ENCODE assay signal across 9 cellular contexts in genomic region chr11:112128483-112129121, GRCh38. TPM values are rescaled to one million over a fixed set of nuclear protein-coding genes. Genes with fewer than 3 reads are reported as not detected.
DNase-seq lines count a peak whose midpoint lies in the region; ATAC-seq, FAIRE-seq and TF ChIP-seq lines count a peak whose summit lies in the region.
"Had no signal": no experiment of that assay in that cellular context is flagged by ENCODE, and none has a peak within 500 bp of the region (broad histone marks: within the 10 kb centered on the region; RNA-seq: fewer than 3 reads in every experiment).

No MANE protein-coding gene starts in this region.

- DNase-seq in BE2C (peak; percentile 64), NCI-H187 treated with DMSO at 0.1 percent for 48 hours (lab: John Stamatoyannopoulos, UW) (peak; percentile 80), K562 (ENCODE audit: extremely low read depth in 1 of 4, low spot score in 3 of 4) (peak in 1 of 4 experiments; percentile 14), medulla oblongata (ENCODE audit: extremely low spot score) (peak; percentile 57), T-helper 2 cell (no peak), SKM-1 (lab: John Stamatoyannopoulos, UW; ENCODE audit: unreplicated experiment) (no peak), vagina (ENCODE audit: extremely low spot score in 2 of 2) (no peak)
- DNase-seq in stimulated activated naive CD4-positive, alpha-beta T cell treated with Interleukin-2 at 50 U/mL for 16 hours (lab: John Stamatoyannopoulos, UW), result no peak

- TF ChIP-seq POLR2A in K562 (conservative IDR thresholded peaks at IDR 0.05), result no peak
- TF ChIP-seq POLR2A in vagina (IDR thresholded peaks at IDR 0.05), result no peak

- H3K9me1 ChIP-seq in K562 (ENCODE audit: control insufficient read depth, insufficient read depth, low read length), result no peaks in the 10 kb centered on the region

- CTCF ChIA-PET in K562 (lab: Yijun Ruan, JAX; ENCODE audit: low intra/inter-chr PET ratio), result no interaction called here

- ATAC-seq in K562, result no peak

- in situ Hi-C loops in K562 (cut with MboI), result no loop called here

- TF ChIP-seq EP300 in K562 (IDR thresholded peaks at IDR 0.05; ENCODE audit: low read length), result no peak

- H3K4me1 ChIP-seq in BE2C (peaks cover 3% of the 10 kb centered on the region; the same call in 1 of the 2 replicates), K562 (replicated peaks in 1 of 2; ENCODE audit: control insufficient read depth in 2 of 2, insufficient read depth in 2 of 2, low read length in 2 of 2) (no peaks in the 10 kb centered on the region), vagina (peaks cover 12% of the 10 kb centered on the region)

- H3K79me2 ChIP-seq in K562 (ENCODE audit: control insufficient read depth, insufficient read depth, low read length), result no peaks in the 10 kb centered on the region

- FAIRE-seq in K562 (lab: Jason Lieb, UNC), result no peak
- FAIRE-seq: frontal cortex had no signal

- no TSS peak for BruUV-seq in K562 (replicated peaks; lab: Mats Ljungman, UMichigan)

- no peak overlapping the region for H3K27ac ChIP-seq in K562 (ENCODE audit: extremely low read depth, low read depth, low read length)
- H3K27ac ChIP-seq in vagina, result no peak overlapping the region

- H4K20me1 ChIP-seq in K562 (replicated peaks; ENCODE audit: control insufficient read depth, insufficient read depth, low read length), result no peaks in the 10 kb centered on the region

- H3K9ac ChIP-seq in K562 (ENCODE audit: insufficient read depth in 1 of 2, low read depth in 2 of 2, low read length in 2 of 2), result no peak overlapping the region

- no peak overlapping the region for H3K4me2 ChIP-seq in K562 (ENCODE audit: insufficient read depth, low read length)

- H3K9me3 ChIP-seq in BE2C (no peaks in the 10 kb centered on the region), K562 (replicated peaks; ENCODE audit: control insufficient read depth, insufficient read depth, low read depth, low read length) (no peaks in the 10 kb centered on the region), vagina (no peaks in the 10 kb centered on the region)

- intact Hi-C loops in K562 (cut with micrococcal nuclease), result no loop called here
- intact Hi-C loops in vagina (cut with DNase I), result no loop called here

- TF ChIP-seq CTCF in BE2C (IDR thresholded peaks at IDR 0.05; ENCODE audit: low read depth, low read length), result no peak
- TF ChIP-seq CTCF in K562 (IDR thresholded peaks at IDR 0.05 in 2 of 3, conservative IDR thresholded peaks at IDR 0.05 in 1 of 3; ENCODE audit: insufficient read depth in 2 of 3, low read depth in 1 of 3, low read length in 3 of 3), result no peak
- TF ChIP-seq CTCF in vagina (IDR thresholded peaks at IDR 0.05), result no peak

- no peaks in the 10 kb centered on the region for H3K27me3 ChIP-seq in BE2C
- H3K27me3 ChIP-seq in K562 (ENCODE audit: control insufficient read depth in 2 of 2, insufficient read depth in 2 of 2, low read length in 2 of 2), result no peaks in the 10 kb centered on the region
- H3K27me3 ChIP-seq in vagina, result no peaks in the 10 kb centered on the region

- no peak overlapping the region for H2AFZ ChIP-seq in K562 (ENCODE audit: low read depth, low read length)

- H3K36me3 ChIP-seq in BE2C (no peaks in the 10 kb centered on the region), K562 (ENCODE audit: control insufficient read depth, insufficient read depth, low read length) (no peaks in the 10 kb centered on the region), vagina (no peaks in the 10 kb centered on the region)

- H3K4me3 ChIP-seq in BE2C (ENCODE audit: low read depth, low read length), result no peak overlapping the region
- no peak overlapping the region for H3K4me3 ChIP-seq in K562
- H3K4me3 ChIP-seq in vagina, result no peak overlapping the region

- no peak for TF ChIP-seq RAD21 in K562 (CRISPR knock-in tag; conservative IDR thresholded peaks at IDR 0.05 in 1 of 2, IDR thresholded peaks at IDR 0.05 in 1 of 2)

- 10% methylated on average over 3 of the region's 3 CpGs for WGBS in K562 (ENCODE audit: insufficient coverage, low coverage, missing lambda C conversion rate)

- POLR2A ChIA-PET in K562 (lab: Yijun Ruan, JAX), result no interaction called here

RNA-seq across cellular contexts. Expression of gene IL18, which starts 35.3 kb away (rescaled TPM):
- polyA plus RNA-seq in BE2C (2012; ENCODE audit: insufficient read depth, insufficient read length, low read depth), result not detected
- 1.2 and 1.8 TPM in 2 replicates for total RNA-seq in K562 (2011; cell fraction: chromatin; rRNA removed; ENCODE audit: low replicate concordance)
- not detected in 2 replicates for total RNA-seq in K562 (2011; cell fraction: nucleolus; rRNA removed)
- 0.95 and 2.7 TPM in 2 replicates for total RNA-seq in K562 (2011; cell fraction: nucleoplasm; rRNA removed)
- total RNA-seq in K562 (2014; rRNA removed), result 3.3 and 5.4 TPM in 2 replicates
- total RNA-seq in K562 (2014; rRNA removed; fragmentation: Illumina TruSeq; extraction: Trizol), result 7.9 and 9.0 TPM in 2 replicates
- 7.4 and 8.0 TPM in 2 replicates for total RNA-seq in K562 (2015; rRNA removed; fragmentation: Illumina TruSeq; extraction: Trizol)
- 3.5 and 6.0 TPM in 2 replicates for total RNA-seq in K562 (2021)
- 2.2 and 4.1 TPM in 2 replicates for polyA plus RNA-seq in K562 (2011; rRNA removed)
- polyA plus RNA-seq in K562 (2011; cell fraction: cytosol; rRNA removed), result 1.1 and 1.9 TPM in 2 replicates
- polyA plus RNA-seq in K562 (2011; cell fraction: nucleus; rRNA removed), result 0.62 and 1.1 TPM in 2 replicates
- polyA plus RNA-seq in K562 (2012), result 8.1 and 30.0 TPM in 2 replicates
- 10.0 TPM in 2 replicates for polyA plus RNA-seq in K562 (2014; fragmentation: Illumina TruSeq; extraction: Trizol)
- 1 to 10 TPM; 5.9 to 6.1 TPM for polyA plus RNA-seq in K562 (2014; fragmentation: Nextera tagmentation; extraction: Ambion mirVana)
- 7.4 and 8.9 TPM in 2 replicates for polyA plus RNA-seq in K562 (2014; rRNA removed)
- 1.2 and 1.6 TPM in 2 replicates for polyA minus RNA-seq in K562 (2011; rRNA and poly(A)+ RNA removed)
- not detected in 2 replicates for polyA minus RNA-seq in K562 (2011; cell fraction: cytosol; rRNA and poly(A)+ RNA removed)
- polyA minus RNA-seq in K562 (2011; cell fraction: nucleus; rRNA and poly(A)+ RNA removed), result 0.81 and 1.1 TPM in 2 replicates
- total RNA-seq in vagina, result 48.6 TPM

RNA-seq across cellular contexts. Expression of gene TEX12, which starts 38.6 kb away (rescaled TPM):
- polyA plus RNA-seq in BE2C (2012; ENCODE audit: insufficient read depth, insufficient read length, low read depth), result not detected
- total RNA-seq in K562 (2011; cell fraction: chromatin; rRNA removed; ENCODE audit: low replicate concordance), result 0.39 and 0.44 TPM in 2 replicates
- 0.53 TPM in 1 of 2 replicates, not detected in the other for total RNA-seq in K562 (2011; cell fraction: nucleolus; rRNA removed)
- 0.37 TPM in 1 of 2 replicates, not detected in the other for total RNA-seq in K562 (2011; cell fraction: nucleoplasm; rRNA removed)
- total RNA-seq in K562 (2014; rRNA removed) (0.65 TPM in 1 of 2 replicates, not detected in the other), K562 (2014; rRNA removed; fragmentation: Illumina TruSeq; extraction: Trizol) (0.73 and 1.0 TPM in 2 replicates), K562 (2015; rRNA removed; fragmentation: Illumina TruSeq; extraction: Trizol) (0.45 and 0.91 TPM in 2 replicates), K562 (2021) (0.31 and 0.62 TPM in 2 replicates), vagina (not detected)
- polyA plus RNA-seq in K562 (2011; rRNA removed) (0.10 and 0.28 TPM in 2 replicates), K562 (2014; fragmentation: Illumina TruSeq; extraction: Trizol) (0.39 and 0.61 TPM in 2 replicates), K562 (2014; fragmentation: Nextera tagmentation; extraction: Ambion mirVana) (1 to 10 TPM; 1.4 to 2.3 TPM), K562 (2014; rRNA removed) (0.20 and 0.28 TPM in 2 replicates)
- polyA plus RNA-seq in K562 (2011; cell fraction: cytosol; rRNA removed), result not detected in 2 replicates
- polyA plus RNA-seq in K562 (2011; cell fraction: nucleus; rRNA removed), result not detected in 2 replicates
- 0.17 TPM in 1 of 2 replicates, not detected in the other for polyA plus RNA-seq in K562 (2012)
- not detected in 2 replicates for polyA minus RNA-seq in K562 (2011; rRNA and poly(A)+ RNA removed)
- polyA minus RNA-seq in K562 (2011; cell fraction: cytosol; rRNA and poly(A)+ RNA removed), result not detected in 2 replicates
- polyA minus RNA-seq in K562 (2011; cell fraction: nucleus; rRNA and poly(A)+ RNA removed), result not detected in 2 replicates
- total RNA-seq: frontal cortex had no signal

RNA-seq across cellular contexts. Expression of gene SDHD, which starts 41.9 kb away (rescaled TPM):
- polyA plus RNA-seq in BE2C (2012; ENCODE audit: insufficient read depth, insufficient read length, low read depth), result 194 TPM
- total RNA-seq in K562 (2011; cell fraction: chromatin; rRNA removed; ENCODE audit: low replicate concordance), result 36.9 and 54.3 TPM in 2 replicates
- total RNA-seq in K562 (2011; cell fraction: nucleolus; rRNA removed), result 66.0 and 67.4 TPM in 2 replicates
- total RNA-seq in K562 (2011; cell fraction: nucleoplasm; rRNA removed), result 67.2 and 80.8 TPM in 2 replicates
- total RNA-seq in K562 (2014; rRNA removed) (117 and 150 TPM in 2 replicates), K562 (2014; rRNA removed; fragmentation: Illumina TruSeq; extraction: Trizol) (239 and 242 TPM in 2 replicates), K562 (2015; rRNA removed; fragmentation: Illumina TruSeq; extraction: Trizol) (156 and 174 TPM in 2 replicates), K562 (2021) (176 and 197 TPM in 2 replicates), vagina (121 TPM)
- polyA plus RNA-seq in K562 (2011; rRNA removed) (276 and 303 TPM in 2 replicates), K562 (2014; fragmentation: Illumina TruSeq; extraction: Trizol) (201 and 215 TPM in 2 replicates), K562 (2014; fragmentation: Nextera tagmentation; extraction: Ambion mirVana) (1,000 to 10,000 TPM; 1,105 to 1,225 TPM), K562 (2014; rRNA removed) (215 and 243 TPM in 2 replicates)
- 544 and 575 TPM in 2 replicates for polyA plus RNA-seq in K562 (2011; cell fraction: cytosol; rRNA removed)
- polyA plus RNA-seq in K562 (2011; cell fraction: nucleus; rRNA removed), result 122 and 139 TPM in 2 replicates
- 150 and 211 TPM in 2 replicates for polyA plus RNA-seq in K562 (2012)
- polyA minus RNA-seq in K562 (2011; rRNA and poly(A)+ RNA removed), result 281 and 364 TPM in 2 replicates
- 120 and 142 TPM in 2 replicates for polyA minus RNA-seq in K562 (2011; cell fraction: cytosol; rRNA and poly(A)+ RNA removed)
- 27.1 and 46.9 TPM in 2 replicates for polyA minus RNA-seq in K562 (2011; cell fraction: nucleus; rRNA and poly(A)+ RNA removed)

RNA-seq across cellular contexts. Expression of gene TIMM8B, which starts 42.0 kb away (rescaled TPM):
- polyA plus RNA-seq in BE2C (2012; ENCODE audit: insufficient read depth, insufficient read length, low read depth), result 380 TPM
- 15.0 and 19.8 TPM in 2 replicates for total RNA-seq in K562 (2011; cell fraction: chromatin; rRNA removed; ENCODE audit: low replicate concordance)
- 27.7 and 34.7 TPM in 2 replicates for total RNA-seq in K562 (2011; cell fraction: nucleolus; rRNA removed)
- 27.4 and 37.3 TPM in 2 replicates for total RNA-seq in K562 (2011; cell fraction: nucleoplasm; rRNA removed)
- total RNA-seq in K562 (2014; rRNA removed) (145 and 209 TPM in 2 replicates), K562 (2014; rRNA removed; fragmentation: Illumina TruSeq; extraction: Trizol) (108 and 117 TPM in 2 replicates), K562 (2015; rRNA removed; fragmentation: Illumina TruSeq; extraction: Trizol) (106 and 117 TPM in 2 replicates), K562 (2021) (104 and 113 TPM in 2 replicates), vagina (43.0 TPM)
- polyA plus RNA-seq in K562 (2011; rRNA removed) (124 and 175 TPM in 2 replicates), K562 (2014; fragmentation: Illumina TruSeq; extraction: Trizol) (95.8 and 105 TPM in 2 replicates), K562 (2014; fragmentation: Nextera tagmentation; extraction: Ambion mirVana) (100 to 1,000 TPM; 325 to 338 TPM), K562 (2014; rRNA removed) (200 and 208 TPM in 2 replicates)
- polyA plus RNA-seq in K562 (2011; cell fraction: cytosol; rRNA removed), result 126 and 165 TPM in 2 replicates
- 89.6 and 91.5 TPM in 2 replicates for polyA plus RNA-seq in K562 (2011; cell fraction: nucleus; rRNA removed)
- polyA plus RNA-seq in K562 (2012), result 85.4 and 177 TPM in 2 replicates
- polyA minus RNA-seq in K562 (2011; rRNA and poly(A)+ RNA removed), result 41.4 and 45.7 TPM in 2 replicates
- 14.5 and 20.1 TPM in 2 replicates for polyA minus RNA-seq in K562 (2011; cell fraction: cytosol; rRNA and poly(A)+ RNA removed)
- 17.5 and 27.4 TPM in 2 replicates for polyA minus RNA-seq in K562 (2011; cell fraction: nucleus; rRNA and poly(A)+ RNA removed)

RNA-seq across cellular contexts. Expression of gene BCO2, which starts 46.7 kb away (rescaled TPM):
- 4.9 TPM for polyA plus RNA-seq in BE2C (2012; ENCODE audit: insufficient read depth, insufficient read length, low read depth)
- 0.83 and 5.0 TPM in 2 replicates for total RNA-seq in K562 (2011; cell fraction: chromatin; rRNA removed; ENCODE audit: low replicate concordance)
- total RNA-seq in K562 (2011; cell fraction: nucleolus; rRNA removed), result 0.17 and 1.4 TPM in 2 replicates
- total RNA-seq in K562 (2011; cell fraction: nucleoplasm; rRNA removed), result 1.4 and 3.3 TPM in 2 replicates
- total RNA-seq in K562 (2014; rRNA removed) (0.69 TPM in 1 of 2 replicates, not detected in the other), K562 (2014; rRNA removed; fragmentation: Illumina TruSeq; extraction: Trizol) (0.54 and 1.0 TPM in 2 replicates), K562 (2015; rRNA removed; fragmentation: Illumina TruSeq; extraction: Trizol) (0.91 and 1.4 TPM in 2 replicates), K562 (2021) (0.42 and 0.60 TPM in 2 replicates), vagina (11.0 TPM)
- polyA plus RNA-seq in K562 (2011; rRNA removed) (0.52 and 0.58 TPM in 2 replicates), K562 (2014; fragmentation: Illumina TruSeq; extraction: Trizol) (0.31 and 0.61 TPM in 2 replicates), K562 (2014; fragmentation: Nextera tagmentation; extraction: Ambion mirVana) (under 1 TPM; 0.21 to 0.24 TPM), K562 (2014; rRNA removed) (0.64 and 0.90 TPM in 2 replicates)
- polyA plus RNA-seq in K562 (2011; cell fraction: cytosol; rRNA removed), result 0.09 and 0.15 TPM in 2 replicates
- polyA plus RNA-seq in K562 (2011; cell fraction: nucleus; rRNA removed), result 0.82 and 2.4 TPM in 2 replicates
- 0.18 and 1.1 TPM in 2 replicates for polyA plus RNA-seq in K562 (2012)
- polyA minus RNA-seq in K562 (2011; rRNA and poly(A)+ RNA removed), result 0.35 and 2.0 TPM in 2 replicates
- polyA minus RNA-seq in K562 (2011; cell fraction: cytosol; rRNA and poly(A)+ RNA removed), result not detected in 2 replicates
- polyA minus RNA-seq in K562 (2011; cell fraction: nucleus; rRNA and poly(A)+ RNA removed), result 0.40 and 1.3 TPM in 2 replicates

Comparison
In these comparisons a context has a peak if more than half of its experiments do, and no peak if none do; other contexts are left out.
1. DNase-seq: peak in BE2C (single experiment), NCI-H187 treated with DMSO at 0.1 percent for 48 hours (single experiment) and medulla oblongata (single experiment); none in T-helper 2 cell (0 of 5), SKM-1 (single experiment), stimulated activated naive CD4-positive, alpha-beta T cell treated with Interleukin-2 at 50 U/mL for 16 hours (single experiment) and vagina (0 of 2).